In the genomic region with DNA sequence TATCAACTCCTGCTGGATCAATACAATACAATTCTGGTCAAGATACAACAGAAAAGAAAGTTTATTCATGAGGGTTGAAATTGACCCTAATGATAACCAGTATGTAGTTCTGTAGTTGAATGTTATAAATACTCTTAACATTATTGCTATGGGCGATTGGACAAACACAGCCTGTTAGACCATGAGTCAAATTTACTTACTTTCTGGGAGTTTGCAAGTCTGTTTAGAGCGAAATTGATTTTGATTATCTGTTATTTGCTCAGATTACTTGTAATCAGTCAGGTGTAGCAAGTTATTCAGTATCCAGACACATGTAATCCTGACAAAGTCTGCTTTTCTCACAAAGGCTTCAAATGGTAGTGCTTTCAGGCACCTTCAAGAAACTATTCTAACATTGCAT, we compare ENCODE assay signal across 27 cellular contexts.
"Had no signal": no experiment of that assay in that cellular context is flagged by ENCODE, and none has a peak within 500 bp of the region (broad histone marks: within the 10 kb centered on the region; RNA-seq: fewer than 3 reads in every experiment).

No MANE protein-coding gene starts in this region.

- H3K9me3 ChIP-seq: ascending aorta, gastrocnemius medialis, left lung, ovary, psoas muscle, right atrium auricular region, suprapubic skin, tibial artery had no signal

- H3K27me3 ChIP-seq: ascending aorta, brain microvascular endothelial cell, gastrocnemius medialis, left lung, ovary, right atrium auricular region, suprapubic skin, tibial artery had no signal

- H3K36me3 ChIP-seq: ascending aorta, brain microvascular endothelial cell, gastrocnemius medialis, left lung, ovary, right atrium auricular region, suprapubic skin, tibial artery had no signal

- H3K4me3 ChIP-seq: ascending aorta, gastrocnemius medialis, left lung, ovary, psoas muscle, right atrium auricular region, suprapubic skin, tibial artery had no signal

- ATAC-seq: effector memory CD8-positive, alpha-beta T cell; gastrocnemius medialis; left lung; psoas muscle had no signal

- DNase-seq: activated CD4-positive, alpha-beta memory T cell treated with anti-CD3 and anti-CD28 coated beads for 36 hours; activated CD4-positive, alpha-beta T cell treated with anti-CD3 and anti-CD28 coated beads, Interleukin-2, amount 10 ng/mL, durations not matched to agents 24 days and 14 days; activated CD8-positive, alpha-beta memory T cell treated with anti-CD3 and anti-CD28 coated beads, Interleukin-2, amount 50 U/mL, for 4 hours; activated effector memory CD4-positive, alpha-beta T cell treated with anti-CD3 and anti-CD28 coated beads, Interleukin-2, amount 50 U/mL, for 16 hours; activated naive CD4-positive, alpha-beta T cell treated with anti-CD3 and anti-CD28 coated beads for 36 hours; activated naive CD8-positive, alpha-beta T cell treated with anti-CD3 and anti-CD28 coated beads for 36 hours; activated T-cell treated with anti-CD3 and anti-CD28 coated beads, Interleukin-2, amount 50 U/mL, for 1 hour; brain microvascular endothelial cell; caudate nucleus; cortex of kidney; effector memory CD8-positive, alpha-beta T cell; erythroblast; gastrocnemius medialis; glutamatergic neuron; islet precursor cell; left lung; ovary; psoas muscle; stimulated activated CD4-positive, alpha-beta T cell treated with anti-CD3 and anti-CD28 coated beads, Interleukin-15, amount 100 ng/mL, for 24 hours; stimulated activated CD4-positive, alpha-beta T cell treated with anti-CD3 and anti-CD28 coated beads, Interleukin-2, amount 100 ng/mL, for 24 hours; stimulated activated naive CD4-positive, alpha-beta T cell; T-helper 9 cell; tibial artery had no signal

- H3K4me1 ChIP-seq: gastrocnemius medialis, psoas muscle had no signal

- H3K27ac ChIP-seq: ascending aorta, brain microvascular endothelial cell, gastrocnemius medialis, left lung, ovary, psoas muscle, right atrium auricular region, suprapubic skin, tibial artery, VCaP had no signal
